21 cellular contexts compared by ENCODE assay signal in the genomic region with DNA sequence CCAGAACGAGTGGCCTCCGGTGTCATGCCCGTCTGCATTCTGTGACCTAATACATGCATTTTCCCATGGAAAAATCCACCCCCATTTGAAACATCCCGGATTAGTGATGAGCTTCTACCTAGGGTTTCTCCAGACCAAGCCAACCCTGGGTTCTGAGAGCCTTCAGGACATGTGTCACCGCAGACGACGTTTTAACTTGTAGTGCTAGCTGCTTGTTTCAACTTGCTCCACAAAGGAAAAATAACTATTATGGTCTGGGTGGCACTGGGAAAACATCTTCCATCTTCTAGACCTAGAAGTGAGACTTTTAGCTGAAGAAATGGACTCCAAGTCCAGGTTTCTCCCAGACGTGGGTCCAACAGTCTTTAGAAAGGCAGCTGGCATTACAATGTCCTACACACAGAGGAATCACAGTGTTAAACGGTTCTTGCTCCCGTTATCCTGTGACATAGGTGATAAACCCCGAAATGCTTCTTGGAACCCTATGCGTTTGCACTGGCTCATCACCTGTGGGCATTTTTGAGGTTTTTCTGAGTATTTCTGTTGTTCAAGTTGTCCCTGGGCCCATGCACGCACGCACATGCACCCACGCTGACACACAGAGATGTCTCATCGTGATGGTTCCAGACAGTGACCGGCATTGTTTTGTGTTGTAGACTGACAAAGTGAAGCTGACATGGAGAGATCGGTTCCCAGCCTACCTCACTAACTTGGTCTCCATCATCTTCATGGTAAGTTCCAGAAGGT. TPM values are rescaled to one million over a fixed set of nuclear protein-coding genes. Genes with fewer than 3 reads are reported as not detected.
DNase-seq lines count a peak whose midpoint lies in the region; ATAC-seq, FAIRE-seq and TF ChIP-seq lines count a peak whose summit lies in the region.
"Had no signal": no experiment of that assay in that cellular context is flagged by ENCODE, and none has a peak within 500 bp of the region (broad histone marks: within the 10 kb centered on the region; RNA-seq: fewer than 3 reads in every experiment).

No MANE protein-coding gene starts in this region.

- no peak overlapping the region for H3K14ac ChIP-seq in H9 (ENCODE audit: insufficient read depth, low read length)

- intact Hi-C loops in GM12878 (cut with micrococcal nuclease; ENCODE audit: unreplicated experiment) (no loop called here), transverse colon (cut with DNase I; ENCODE audit: low total_unique reads) (no loop called here)

- no peaks in the 10 kb centered on the region for H3K36me3 Mint-ChIP-seq in H9 (ENCODE audit: insufficient read depth in 1 of 3, low read depth in 3 of 3)
- H3K36me3 Mint-ChIP-seq: CD14-positive monocyte; CD8-positive, alpha-beta T cell had no signal

- H3K79me2 ChIP-seq in H9 (ENCODE audit: insufficient read depth, low read length) (no peaks in the 10 kb centered on the region), GM12878 (ENCODE audit: control insufficient read depth, insufficient read depth, low read length) (no peaks in the 10 kb centered on the region)

- H3K23ac ChIP-seq in H9 (ENCODE audit: insufficient read length, low read depth, low read length) = peak overlapping the region; percentile 55

- TF ChIP-seq POLR2A in GM12878 (IDR thresholded peaks at IDR 0.05; ENCODE audit: low read depth, low read length) = no peak
- TF ChIP-seq POLR2A in transverse colon (IDR thresholded peaks at IDR 0.05) = no peak

- H2BK5ac ChIP-seq in H9 (ENCODE audit: insufficient read length, low read length) = no peak overlapping the region

- CTCF ChIA-PET in GM12878 (lab: Yijun Ruan, JAX) = no interaction called here

- no peak overlapping the region for H3K18ac ChIP-seq in H9 (ENCODE audit: insufficient read length, low read depth, low read length)

- SMC1A ChIA-PET in GM12878 (lab: Charles Lee; ENCODE audit: uncharacterized antibody, unreplicated experiment) = no interaction called here

- no peaks in the 10 kb centered on the region for H3K27me3 ChIP-seq in H9 (ENCODE audit: insufficient read depth, low read length)
- no peaks in the 10 kb centered on the region for H3K27me3 ChIP-seq in GM12878 (replicated peaks in 1 of 2; ENCODE audit: control insufficient read depth in 2 of 2, insufficient read depth in 2 of 2, low read length in 1 of 2)
- no peaks in the 10 kb centered on the region for H3K27me3 ChIP-seq in transverse colon

- no peaks in the 10 kb centered on the region for H3K23me2 ChIP-seq in H9 (ENCODE audit: insufficient read length, low read depth, low read length, poor library complexity, severe bottlenecking)

- no peak overlapping the region for H2AFZ ChIP-seq in H9 (ENCODE audit: low read length)
- H2AFZ ChIP-seq in GM12878 (ENCODE audit: control insufficient read depth, low read depth, low read length) = no peak overlapping the region
- H2AFZ ChIP-seq: GM23248 had no signal

- H3K4ac ChIP-seq in H9 (ENCODE audit: low read depth, low read length) = no peak overlapping the region

- no peak for TF ChIP-seq RAD21 in GM12878 (IDR thresholded peaks at IDR 0.05; ENCODE audit: insufficient read depth, low read depth, low read length)

- peaks cover 0 to 16% of the 10 kb centered on the region in 2 experiments; a peak in 3 of 4 replicates for H3K4me1 Mint-ChIP-seq in H9
- H3K4me1 Mint-ChIP-seq: B cell, CD14-positive monocyte had no signal

- H3K27me3 Mint-ChIP-seq in H9 (ENCODE audit: low read depth) = peaks cover 8% of the 10 kb centered on the region
- H3K27me3 Mint-ChIP-seq: B cell had no signal

- H3K9me3 ChIP-seq in H9 (ENCODE audit: control insufficient read depth, low read depth, low read length) = no peaks in the 10 kb centered on the region
- no peaks in the 10 kb centered on the region for H3K9me3 ChIP-seq in GM12878 (replicated peaks; ENCODE audit: control insufficient read depth, insufficient read depth, low read length)
- no peaks in the 10 kb centered on the region for H3K9me3 ChIP-seq in transverse colon

- no peak overlapping the region for H2BK12ac ChIP-seq in H9 (ENCODE audit: insufficient read length, low read depth, low read length)

- no peak overlapping the region for H3K27ac Mint-ChIP-seq in H9
- H3K27ac Mint-ChIP-seq: B cell; CD14-positive monocyte; CD8-positive, alpha-beta T cell had no signal

- H3K56ac ChIP-seq in H9 (ENCODE audit: insufficient read length, low read depth, low read length) = no peak overlapping the region

- H2BK120ac ChIP-seq in H9 (ENCODE audit: low read depth, low read length, poor library complexity, severe bottlenecking) = no peak overlapping the region

- H3K9ac ChIP-seq in H9 (ENCODE audit: extremely low read depth, insufficient read length, low read length) (no peak overlapping the region), GM12878 (ENCODE audit: control insufficient read depth, insufficient read depth, low read length) (no peak overlapping the region)
- H3K9ac ChIP-seq: GM23248 had no signal

- H3K27ac ChIP-seq in H9 (ENCODE audit: insufficient read length, low read depth, low read length) (no peak overlapping the region), GM12878 (ENCODE audit: control insufficient read depth, insufficient read depth) (no peak overlapping the region), skin epidermis (peak overlapping the region in 15 of 21 experiments; percentile 35 to 80 (median 61)), transverse colon (no peak overlapping the region)
- H3K27ac ChIP-seq: GM23248 had no signal

- no peaks in the 10 kb centered on the region for H3K36me3 ChIP-seq in GM12878 (ENCODE audit: control insufficient read depth in 2 of 2, insufficient read depth in 2 of 2, low read length in 1 of 2)
- H3K36me3 ChIP-seq in transverse colon = no peaks in the 10 kb centered on the region

- POLR2A ChIA-PET in GM12878 (lab: Charles Lee) = no interaction called here

- H3T11ph ChIP-seq in H9 (ENCODE audit: low read length) = no peak overlapping the region

- TF ChIP-seq EP300 in GM12878 (IDR thresholded peaks at IDR 0.05; ENCODE audit: borderline replicate concordance in 1 of 2, control insufficient read depth in 1 of 2, low read depth in 2 of 2, low read length in 2 of 2) (no peak), transverse colon (IDR thresholded peaks at IDR 0.05; ENCODE audit: low read depth) (no peak)

- H3K4me3 Mint-ChIP-seq in H9 = no peak overlapping the region
- H3K4me3 Mint-ChIP-seq: B cell; CD14-positive monocyte; CD8-positive, alpha-beta T cell had no signal

- no peaks in the 10 kb centered on the region for H3K9me3 Mint-ChIP-seq in H9
- H3K9me3 Mint-ChIP-seq: CD8-positive, alpha-beta T cell had no signal

- TF ChIP-seq CTCF in H9 (conservative IDR thresholded peaks at IDR 0.05) (no peak), GM12878 (IDR thresholded peaks at IDR 0.05 in 2 of 3, conservative IDR thresholded peaks at IDR 0.05 in 1 of 3; ENCODE audit: control insufficient read depth in 2 of 3, extremely low read depth in 1 of 3, insufficient read depth in 1 of 3, low read depth in 3 of 3, low read length in 3 of 3) (no peak), transverse colon (IDR thresholded peaks at IDR 0.05) (no peak)

- DNase-seq in H9 (no peak), GM12878 (ENCODE audit: low read depth, low spot score) (no peak), hypothalamus (lab: John Stamatoyannopoulos, UW) (no peak), transverse colon (no peak)
- DNase-seq: CD8-positive, alpha-beta T cell; COR-L47; DMS153; DMS79 treated with DMSO at 0.1 percent for 48 hours; EL; GM23248 had no signal

- H3K4me3 ChIP-seq in GM12878 (no peak overlapping the region), skin epidermis (no peak overlapping the region), transverse colon (no peak overlapping the region)
- H3K4me3 ChIP-seq: GM23248 had no signal

- H4K20me1 ChIP-seq in H9 (ENCODE audit: control insufficient read depth, insufficient read depth, insufficient read length) = no peaks in the 10 kb centered on the region
- no peaks in the 10 kb centered on the region for H4K20me1 ChIP-seq in GM12878 (ENCODE audit: control insufficient read depth, insufficient read depth)

- RAD21 ChIA-PET in GM12878 (lab: Charles Lee; ENCODE audit: unreplicated experiment) = no interaction called here

- no peak overlapping the region for H2AK5ac ChIP-seq in H9 (ENCODE audit: insufficient read length, low read length)

- H4K8ac ChIP-seq in H9 (replicated peaks; ENCODE audit: insufficient read length, low read depth, low read length) = no peak overlapping the region

- H4K91ac ChIP-seq in H9 (ENCODE audit: insufficient read length, low read depth, low read length) = no peak overlapping the region

- ATAC-seq in GM12878 (no peak), esophagus mucosa (peak; percentile 20), GM18873 (IDR thresholded peaks at IDR 0.05; ENCODE audit: low FRiP score, unreplicated experiment) (no peak), GM21717 (IDR thresholded peaks at IDR 0.05; ENCODE audit: unreplicated experiment) (no peak)
- ATAC-seq: CD8-positive, alpha-beta T cell had no signal

- H3K4me1 ChIP-seq in H9 (ENCODE audit: insufficient read depth, low read length) (no peaks in the 10 kb centered on the region), GM12878 (ENCODE audit: control insufficient read depth, insufficient read depth, low read length) (no peaks in the 10 kb centered on the region), transverse colon (peaks cover 0 to 5% (median 0%) of the 10 kb centered on the region in 4 donors)

- no peak overlapping the region for H4K5ac ChIP-seq in H9 (ENCODE audit: insufficient read length, low read depth, low read length)

- H3K79me1 ChIP-seq in H9 (ENCODE audit: insufficient read depth, low read depth, low read length, poor library complexity, severe bottlenecking) = no peaks in the 10 kb centered on the region

- H2BK15ac ChIP-seq in H9 (ENCODE audit: low read depth, low read length) = no peak overlapping the region

- in situ Hi-C loops in GM12878 (cut with MboI) (no loop called here), transverse colon (cut with MboI; ENCODE audit: low pct_ligation_motif_present in 1 of 4, low pct_unique_long_range_greater_than_20kb in 1 of 4, low sequenced_read_pairs in 3 of 4) (no loop called here)

- H3K4me2 ChIP-seq in H9 (ENCODE audit: insufficient read depth, insufficient read length, low read length) (no peak overlapping the region), GM12878 (ENCODE audit: control insufficient read depth, insufficient read depth) (no peak overlapping the region)

- H2BK20ac ChIP-seq in H9 (ENCODE audit: low read depth, low read length, poor library complexity, severe bottlenecking) = no peak overlapping the region

- FAIRE-seq in GM12878 (lab: Jason Lieb, UNC) = no peak
- FAIRE-seq: A204.1, D721Med, G401.6, GM12892, H54 had no signal

- WGBS in H9 (ENCODE audit: extremely low coverage, insufficient read length, low lambda C conversion rate) = no CpG with 5 or more reads among the region's 18 CpGs
- WGBS in GM12878 (ENCODE audit: insufficient coverage, insufficient replicate concordance, low lambda C conversion rate, missing lambda C conversion rate) = 52% methylated on average over 18 of the region's 18 CpGs
- 80 to 86% methylated on average over 9 to 18 of the region's 18 CpGs for WGBS in transverse colon (ENCODE audit: low coverage in 1 of 2), 2 donors

- BruUV-seq in GM12878 (replicated peaks; lab: Mats Ljungman, UMichigan) = no TSS peak

RNA-seq across cellular contexts. Expression of a gene that starts 46.6 kb away (rescaled TPM):
- 51.1 and 52.2 TPM in 2 replicates for total RNA-seq in H9 (2021)
- total RNA-seq in GM12878 (2013; cell fraction: nucleolus; rRNA removed) = 15.8 and 18.2 TPM in 2 replicates
- 20.7 and 21.9 TPM in 2 replicates for total RNA-seq in GM12878 (2014; rRNA removed)
- total RNA-seq in GM12878 (2014; rRNA removed; fragmentation: Illumina TruSeq; extraction: Trizol) = 18.8 and 21.2 TPM in 2 replicates
- total RNA-seq in GM12878 (2021) = 31.2 and 32.7 TPM in 2 replicates
- polyA plus RNA-seq in GM12878 (2011; ENCODE audit: low read depth) = 10.8 TPM
- 16.2 and 21.8 TPM in 2 replicates for polyA plus RNA-seq in GM12878 (2011; rRNA removed)
- 20.2 and 26.4 TPM in 2 replicates for polyA plus RNA-seq in GM12878 (2011; cell fraction: cytosol; rRNA removed)
- 13.0 and 14.5 TPM in 2 replicates for polyA plus RNA-seq in GM12878 (2011; cell fraction: nucleus; rRNA removed)
- polyA plus RNA-seq in GM12878 (2012) = 13.6 and 18.2 TPM in 2 replicates
- 12.4 and 18.7 TPM in 2 replicates for polyA plus RNA-seq in GM12878 (2014; fragmentation: Illumina TruSeq; extraction: Trizol)
- under 1 TPM; 0.32 to 0.88 TPM for polyA plus RNA-seq in GM12878 (2014; fragmentation: Nextera tagmentation; extraction: Ambion mirVana)
- polyA plus RNA-seq in GM12878 (2014; rRNA removed) = 36.8 and 43.1 TPM in 2 replicates
- 10 to 100 TPM; 35.8 to 38.7 TPM for polyA plus RNA-seq in GM12878 (2016; fragmentation: Nextera tagmentation; extraction: Ambion mirVana)
- 18.1 and 24.3 TPM in 2 replicates for polyA minus RNA-seq in GM12878 (2011; rRNA and poly(A)+ RNA removed)
- polyA minus RNA-seq in GM12878 (2011; cell fraction: cytosol; rRNA and poly(A)+ RNA removed) = 7.9 and 8.4 TPM in 2 replicates
- polyA minus RNA-seq in GM12878 (2011; cell fraction: nucleus; rRNA and poly(A)+ RNA removed) = 13.2 and 18.3 TPM in 2 replicates
- 19.6 TPM for total RNA-seq in esophagus mucosa
- total RNA-seq in transverse colon = 10 to 100 TPM; 24.5 to 42.3 (median 31.5) TPM

Comparison
In these comparisons a context has a peak if more than half of its experiments do, and no peak if none do; other contexts are left out.
1. H3K27ac ChIP-seq: peak in skin epidermis (15 of 21); none in H9 (single experiment), GM12878 (single experiment) and transverse colon (0 of 4).